ENCODE assay signal across 7 cellular contexts in the genomic region with DNA sequence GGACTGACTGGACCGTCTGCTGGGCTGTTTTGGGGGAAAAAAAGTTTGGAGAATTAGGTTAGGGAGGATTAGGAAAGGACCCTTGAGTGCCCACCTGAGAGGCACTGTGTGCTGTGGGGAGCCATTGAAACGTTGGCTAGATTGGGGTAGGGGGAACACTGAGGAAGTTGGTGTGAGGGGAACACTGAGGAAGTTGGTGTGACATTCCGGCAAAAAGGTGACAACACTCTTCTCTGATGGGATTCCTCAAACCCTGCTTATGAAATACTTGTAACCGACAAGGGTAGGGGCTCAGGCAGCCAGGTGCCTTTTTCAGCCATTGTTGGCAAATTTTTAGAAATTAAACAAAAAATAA. TPM values are rescaled to one million over a fixed set of nuclear protein-coding genes. Genes with fewer than 3 reads are reported as not detected.
A peak's percentile ranks its signal among the peaks of the same experiment; 100 is the strongest.
DNase-seq lines count a peak whose midpoint lies in the region; ATAC-seq lines count a peak whose summit lies in the region.

No MANE protein-coding gene starts in this region.

- peak overlapping the region; percentile 81 for H3K4me3 ChIP-seq in HUES48 (ENCODE audit: low read depth, low read length)
- peak overlapping the region; percentile 83 for H3K4me3 ChIP-seq in iPS-15b (ENCODE audit: low read depth, low read length)

- no peaks in the 10 kb centered on the region for H3K9me3 Mint-ChIP-seq in activated T-helper 1 cell treated with anti-CD3 and anti-CD28 coated beads, Interleukin-12 subunit alpha, Interleukin-12 subunit beta, Interleukin-2, Interleukin-4 antibody, amounts not matched to agents 30 ng/mL and 10 ng/mL and 1 ng/mL, durations not matched to agents 14 hours and 24 hours and 36 hours
- no peaks in the 10 kb centered on the region for H3K9me3 Mint-ChIP-seq in stimulated activated naive B cell treated with anti-CD40 and anti-IgM and Interleukin-4, amounts not matched to agents 10 μg/mL and 1 μg/mL and 100 μg/mL, for 72 hours

- intact Hi-C loops in activated T-helper 1 cell treated with anti-CD3 and anti-CD28 coated beads, Interleukin-12 subunit alpha, Interleukin-12 subunit beta, Interleukin-2, Interleukin-4 antibody, amounts not matched to agents 30 ng/mL and 10 ng/mL and 1 ng/mL, durations not matched to agents 14 hours and 24 hours and 36 hours (cut with micrococcal nuclease): loop anchor here (5.0 kb wide), 3 partner anchors 46 to 536 kb away; a partner anchor contains a TSS

- H3K36me3 ChIP-seq in HUES48 (ENCODE audit: control insufficient read depth, insufficient read depth, low read length) (no peaks in the 10 kb centered on the region), iPS-15b (ENCODE audit: control insufficient read depth, insufficient read depth, low read length) (no peaks in the 10 kb centered on the region)

- peaks cover 19% of the 10 kb centered on the region for H3K27me3 Mint-ChIP-seq in activated T-helper 1 cell treated with anti-CD3 and anti-CD28 coated beads, Interleukin-12 subunit alpha, Interleukin-12 subunit beta, Interleukin-2, Interleukin-4 antibody, amounts not matched to agents 30 ng/mL and 10 ng/mL and 1 ng/mL, durations not matched to agents 14 hours and 24 hours and 36 hours (ENCODE audit: insufficient read depth)
- peaks cover 0 to 8% of the 10 kb centered on the region in 2 donors for H3K27me3 Mint-ChIP-seq in stimulated activated naive B cell treated with anti-CD40 and anti-IgM and Interleukin-4, amounts not matched to agents 10 μg/mL and 1 μg/mL and 100 μg/mL, for 72 hours

- H3K36me3 Mint-ChIP-seq in activated T-helper 1 cell treated with anti-CD3 and anti-CD28 coated beads, Interleukin-12 subunit alpha, Interleukin-12 subunit beta, Interleukin-2, Interleukin-4 antibody, amounts not matched to agents 30 ng/mL and 10 ng/mL and 1 ng/mL, durations not matched to agents 14 hours and 24 hours and 36 hours (ENCODE audit: low read depth): no peaks in the 10 kb centered on the region
- H3K36me3 Mint-ChIP-seq in stimulated activated naive B cell treated with anti-CD40 and anti-IgM and Interleukin-4, amounts not matched to agents 10 μg/mL and 1 μg/mL and 100 μg/mL, for 72 hours: peaks cover 3 to 5% of the 10 kb centered on the region in 2 donors

- H3K27me3 ChIP-seq in HUES48 (ENCODE audit: control insufficient read depth, insufficient read depth, low read length) (no peaks in the 10 kb centered on the region), iPS-15b (ENCODE audit: control insufficient read depth, insufficient read depth, low read length) (peaks cover 3% of the 10 kb centered on the region)

- no peak overlapping the region for H3K27ac ChIP-seq in HUES48 (ENCODE audit: low read depth, low read length)

- peaks cover 22% of the 10 kb centered on the region for H3K4me1 Mint-ChIP-seq in activated T-helper 1 cell treated with anti-CD3 and anti-CD28 coated beads, Interleukin-12 subunit alpha, Interleukin-12 subunit beta, Interleukin-2, Interleukin-4 antibody, amounts not matched to agents 30 ng/mL and 10 ng/mL and 1 ng/mL, durations not matched to agents 14 hours and 24 hours and 36 hours (ENCODE audit: low read depth)
- H3K4me1 Mint-ChIP-seq in stimulated activated naive B cell treated with anti-CD40 and anti-IgM and Interleukin-4, amounts not matched to agents 10 μg/mL and 1 μg/mL and 100 μg/mL, for 72 hours: peaks cover 8 to 10% of the 10 kb centered on the region in 2 donors

- no peak for DNase-seq in activated T-helper 1 cell treated with anti-CD3 and anti-CD28 coated beads, Interleukin-12 subunit alpha, Interleukin-12 subunit beta, Interleukin-2, Interleukin-4 antibody, amounts not matched to agents 30 ng/mL and 10 ng/mL and 1 ng/mL, durations not matched to agents 14 hours and 24 hours and 36 hours (ENCODE audit: low spot score)
- DNase-seq in stimulated activated naive B cell treated with anti-CD40 and anti-IgM and Interleukin-4, amounts not matched to agents 10 μg/mL and 1 μg/mL and 100 μg/mL, for 72 hours: no peak
- DNase-seq in occipital lobe (lab: John Stamatoyannopoulos, UW) (no peak), DMS114 treated with DMSO at 0.1 percent for 48 hours (lab: John Stamatoyannopoulos, UW; ENCODE audit: unreplicated experiment) (no peak), HK-2 (ENCODE audit: unreplicated experiment) (no peak)

- H3K4me3 Mint-ChIP-seq in activated T-helper 1 cell treated with anti-CD3 and anti-CD28 coated beads, Interleukin-12 subunit alpha, Interleukin-12 subunit beta, Interleukin-2, Interleukin-4 antibody, amounts not matched to agents 30 ng/mL and 10 ng/mL and 1 ng/mL, durations not matched to agents 14 hours and 24 hours and 36 hours: peak overlapping the region; percentile 85
- peak overlapping the region; percentile 85 to 88 for H3K4me3 Mint-ChIP-seq in stimulated activated naive B cell treated with anti-CD40 and anti-IgM and Interleukin-4, amounts not matched to agents 10 μg/mL and 1 μg/mL and 100 μg/mL, for 72 hours

- H3K27ac Mint-ChIP-seq in activated T-helper 1 cell treated with anti-CD3 and anti-CD28 coated beads, Interleukin-12 subunit alpha, Interleukin-12 subunit beta, Interleukin-2, Interleukin-4 antibody, amounts not matched to agents 30 ng/mL and 10 ng/mL and 1 ng/mL, durations not matched to agents 14 hours and 24 hours and 36 hours: peak overlapping the region; percentile 92
- H3K27ac Mint-ChIP-seq in stimulated activated naive B cell treated with anti-CD40 and anti-IgM and Interleukin-4, amounts not matched to agents 10 μg/mL and 1 μg/mL and 100 μg/mL, for 72 hours: peak overlapping the region; percentile 91

- 0 out of 2 replicates have a peak overlapping the region, but pooled peaks have one; percentile 42 for H3K9ac ChIP-seq in HUES48 (ENCODE audit: low read depth, low read length)
- peak overlapping the region; percentile 71 for H3K9ac ChIP-seq in iPS-15b (ENCODE audit: low read depth, low read length)

- H3K9me3 ChIP-seq in HUES48 (ENCODE audit: control insufficient read depth, insufficient read depth, low read length) (no peaks in the 10 kb centered on the region), iPS-15b (ENCODE audit: control insufficient read depth, insufficient read depth, low read length) (no peaks in the 10 kb centered on the region)

- H3K4me1 ChIP-seq in HUES48 (ENCODE audit: control insufficient read depth, insufficient read depth, low read length) (peaks cover 7% of the 10 kb centered on the region), iPS-15b (ENCODE audit: control insufficient read depth, insufficient read depth, low read length) (peaks cover 4% of the 10 kb centered on the region)

- no peak for ATAC-seq in stimulated activated naive B cell treated with anti-CD40 and anti-IgM and Interleukin-4, amounts not matched to agents 10 μg/mL and 1 μg/mL and 100 μg/mL, for 72 hours (replicated peaks)

RNA-seq across cellular contexts. Expression of a gene that starts 1.0 kb away (rescaled TPM):
- 16.6 and 17.2 TPM in 2 replicates for total RNA-seq in activated T-helper 1 cell treated with anti-CD3 and anti-CD28 coated beads, Interleukin-12 subunit alpha, Interleukin-12 subunit beta, Interleukin-2, Interleukin-4 antibody, amounts not matched to agents 30 ng/mL and 10 ng/mL and 1 ng/mL, durations not matched to agents 14 hours and 24 hours and 36 hours
- 3.9 TPM for total RNA-seq in occipital lobe

RNA-seq across cellular contexts. Expression of a gene that starts 50.3 kb away (rescaled TPM):
- total RNA-seq in activated T-helper 1 cell treated with anti-CD3 and anti-CD28 coated beads, Interleukin-12 subunit alpha, Interleukin-12 subunit beta, Interleukin-2, Interleukin-4 antibody, amounts not matched to agents 30 ng/mL and 10 ng/mL and 1 ng/mL, durations not matched to agents 14 hours and 24 hours and 36 hours: 2.5 and 3.5 TPM in 2 replicates
- 11.9 TPM for total RNA-seq in occipital lobe
